8 cellular contexts compared by ENCODE assay signal in the genomic region with DNA sequence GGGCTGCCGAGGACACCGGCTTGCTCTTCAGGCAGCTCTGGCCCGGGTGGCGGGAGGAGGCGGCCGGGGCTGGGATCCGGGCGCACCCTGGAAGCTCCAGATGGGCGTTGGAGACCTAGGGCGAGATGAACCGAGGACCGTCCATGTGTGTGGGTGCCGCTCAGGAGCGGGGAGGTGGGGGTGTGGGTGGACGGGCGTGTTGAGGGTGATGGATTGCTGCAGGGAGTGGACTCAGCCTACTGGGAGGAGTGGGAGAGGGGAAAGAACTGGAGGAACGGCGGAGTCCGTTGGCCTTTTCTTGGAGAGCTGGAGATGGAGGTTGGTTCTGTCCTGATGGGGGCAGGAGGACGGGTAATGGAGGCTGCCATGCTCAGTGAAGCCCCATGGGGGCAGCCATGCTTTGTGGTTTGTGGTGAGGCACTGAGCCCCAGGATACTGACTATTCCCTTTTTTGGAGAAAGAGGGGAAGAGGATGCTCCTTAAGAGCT. TPM values are rescaled to one million over a fixed set of nuclear protein-coding genes. Genes with fewer than 3 reads are reported as not detected.
DNase-seq lines count a peak whose midpoint lies in the region; ATAC-seq and TF ChIP-seq lines count a peak whose summit lies in the region.

No MANE protein-coding gene starts in this region.

- intact Hi-C loops in activated naive CD4-positive, alpha-beta T cell treated with anti-CD3 and anti-CD28 coated beads for 36 hours (cut with micrococcal nuclease), result loop anchor here (1.0 kb wide), 6 partner anchors 92 to 451 kb away; no protein-coding TSS in a partner anchor
- intact Hi-C loops in tibial artery (cut with DNase I; ENCODE audit: low total_unique reads), result no loop called here

- no peaks in the 10 kb centered on the region for H3K9me3 Mint-ChIP-seq in activated naive CD4-positive, alpha-beta T cell treated with anti-CD3 and anti-CD28 coated beads for 36 hours
- no peaks in the 10 kb centered on the region for H3K9me3 Mint-ChIP-seq in stimulated activated effector memory CD8-positive, alpha-beta T cell treated with anti-CD3 and anti-CD28 coated beads, Interleukin-12 subunit alpha, Interleukin-12 subunit beta, amount 100 ng/mL, for 72 hours

- DNase-seq in activated naive CD4-positive, alpha-beta T cell treated with anti-CD3 and anti-CD28 coated beads for 36 hours, result peak; percentile 48
- DNase-seq in activated naive CD4-positive, alpha-beta T cell treated with Interleukin-2 at 50 U/mL for 16 hours, result no peak
- DNase-seq in MV-4-11 (lab: John Stamatoyannopoulos, UW) (peak; percentile 69), amniotic stem cell (lab: John Stamatoyannopoulos, UW) (peak; percentile 17), kidney epithelial cell (ENCODE audit: low read depth) (no peak), tibial artery (no peak)
- DNase-seq in stimulated activated effector memory CD8-positive, alpha-beta T cell treated with anti-CD3 and anti-CD28 coated beads, Interleukin-12 subunit alpha, Interleukin-12 subunit beta, amount 100 ng/mL, for 72 hours (ENCODE audit: low spot score in 2 of 2), result no peak

- H3K4me3 ChIP-seq in kidney epithelial cell (ENCODE audit: low read depth, low read length), result no peak overlapping the region
- H3K4me3 ChIP-seq in tibial artery, result no peak overlapping the region

- H3K4me1 ChIP-seq in tibial artery, result peaks cover 0 to 16% (median 12%) of the 10 kb centered on the region in 4 donors

- H3K27me3 ChIP-seq in kidney epithelial cell (ENCODE audit: control insufficient read depth, insufficient read depth, low read length), result peaks cover 41% of the 10 kb centered on the region
- peaks cover 0 to 69% of the 10 kb centered on the region in 2 donors for H3K27me3 ChIP-seq in tibial artery

- H3K36me3 ChIP-seq in kidney epithelial cell (ENCODE audit: control insufficient read depth, insufficient read depth, low read length) (no peaks in the 10 kb centered on the region), tibial artery (peaks cover 4 to 19% (median 7%) of the 10 kb centered on the region in 3 donors)

- TF ChIP-seq CTCF in kidney epithelial cell (IDR thresholded peaks at IDR 0.05; ENCODE audit: insufficient read depth, low read length, poor library complexity, severe bottlenecking), result peak; percentile 69
- TF ChIP-seq CTCF in tibial artery (IDR thresholded peaks at IDR 0.05), result no peak

- H3K4me3 Mint-ChIP-seq in activated naive CD4-positive, alpha-beta T cell treated with anti-CD3 and anti-CD28 coated beads for 36 hours, result peak overlapping the region; percentile 52
- no peak overlapping the region for H3K4me3 Mint-ChIP-seq in stimulated activated effector memory CD8-positive, alpha-beta T cell treated with anti-CD3 and anti-CD28 coated beads, Interleukin-12 subunit alpha, Interleukin-12 subunit beta, amount 100 ng/mL, for 72 hours

- no peak overlapping the region for H3K27ac ChIP-seq in tibial artery

- CTCF ChIA-PET in activated naive CD4-positive, alpha-beta T cell treated with anti-CD3 and anti-CD28 coated beads for 36 hours (lab: Charles Lee), result interaction anchor here (0.6 to 4.2 kb wide), 19 partner anchors 8 to 451 kb away, joined by 3 to 35 read pairs (median 4); partner anchors contain the start of gene SLF2

- no peak overlapping the region for H3K27ac Mint-ChIP-seq in activated naive CD4-positive, alpha-beta T cell treated with anti-CD3 and anti-CD28 coated beads for 36 hours
- no peak overlapping the region for H3K27ac Mint-ChIP-seq in stimulated activated effector memory CD8-positive, alpha-beta T cell treated with anti-CD3 and anti-CD28 coated beads, Interleukin-12 subunit alpha, Interleukin-12 subunit beta, amount 100 ng/mL, for 72 hours

- peaks cover 7% of the 10 kb centered on the region for H3K36me3 Mint-ChIP-seq in activated naive CD4-positive, alpha-beta T cell treated with anti-CD3 and anti-CD28 coated beads for 36 hours (ENCODE audit: low read depth)
- peaks cover 5% of the 10 kb centered on the region for H3K36me3 Mint-ChIP-seq in stimulated activated effector memory CD8-positive, alpha-beta T cell treated with anti-CD3 and anti-CD28 coated beads, Interleukin-12 subunit alpha, Interleukin-12 subunit beta, amount 100 ng/mL, for 72 hours

- H3K27me3 Mint-ChIP-seq in activated naive CD4-positive, alpha-beta T cell treated with anti-CD3 and anti-CD28 coated beads for 36 hours (ENCODE audit: low read depth), result peaks cover 20% of the 10 kb centered on the region

- no peaks in the 10 kb centered on the region for H3K9me3 ChIP-seq in tibial artery

- peaks cover 9% of the 10 kb centered on the region for H3K4me1 Mint-ChIP-seq in activated naive CD4-positive, alpha-beta T cell treated with anti-CD3 and anti-CD28 coated beads for 36 hours (ENCODE audit: low read depth)
- H3K4me1 Mint-ChIP-seq in stimulated activated effector memory CD8-positive, alpha-beta T cell treated with anti-CD3 and anti-CD28 coated beads, Interleukin-12 subunit alpha, Interleukin-12 subunit beta, amount 100 ng/mL, for 72 hours, result peaks cover 10% of the 10 kb centered on the region

- no peak for ATAC-seq in GM21723 (IDR thresholded peaks at IDR 0.05; ENCODE audit: unreplicated experiment)
- no peak for ATAC-seq in stimulated activated effector memory CD8-positive, alpha-beta T cell treated with anti-CD3 and anti-CD28 coated beads, Interleukin-12 subunit alpha, Interleukin-12 subunit beta, amount 100 ng/mL, for 72 hours

RNA-seq across cellular contexts. Expression of gene HIF1AN, which starts 27.1 kb away (rescaled TPM):
- total RNA-seq in activated naive CD4-positive, alpha-beta T cell treated with anti-CD3 and anti-CD28 coated beads for 36 hours, result 10 to 100 TPM; 34.6 to 38.4 TPM
- total RNA-seq in kidney epithelial cell, result 11.4 and 11.5 TPM in 2 replicates

RNA-seq across cellular contexts. Expression of gene NDUFB8, which starts 33.2 kb away (rescaled TPM):
- 100 to 1,000 TPM; 427 to 442 TPM for total RNA-seq in activated naive CD4-positive, alpha-beta T cell treated with anti-CD3 and anti-CD28 coated beads for 36 hours
- total RNA-seq in kidney epithelial cell, result 148 and 183 TPM in 2 replicates

RNA-seq across cellular contexts. Expression of gene SEC31B, which starts 43.2 kb away (rescaled TPM):
- 10 to 100 TPM; 58.3 to 59.3 TPM for total RNA-seq in activated naive CD4-positive, alpha-beta T cell treated with anti-CD3 and anti-CD28 coated beads for 36 hours
- total RNA-seq in kidney epithelial cell, result 1.6 and 2.6 TPM in 2 replicates

Comparison
In these comparisons a context has a peak if more than half of its experiments do, and no peak if none do; other contexts are left out.
1. DNase-seq: peak in activated naive CD4-positive, alpha-beta T cell treated with anti-CD3 and anti-CD28 coated beads for 36 hours (single experiment), MV-4-11 (single experiment) and amniotic stem cell (single experiment); none in activated naive CD4-positive, alpha-beta T cell treated with Interleukin-2 at 50 U/mL for 16 hours (single experiment), kidney epithelial cell (single experiment), tibial artery (0 of 2) and stimulated activated effector memory CD8-positive, alpha-beta T cell treated with anti-CD3 and anti-CD28 coated beads, Interleukin-12 subunit alpha, Interleukin-12 subunit beta, amount 100 ng/mL, for 72 hours (0 of 2).
2. RNA of gene SEC31B, which starts 43.2 kb away (total RNA-seq): 58.3 to 59.3 TPM in activated naive CD4-positive, alpha-beta T cell treated with anti-CD3 and anti-CD28 coated beads for 36 hours; 1.6 to 2.6 TPM in kidney epithelial cell; every median in the first group is over 10 times any median in the second.